ENCODE assay signal across 5 cellular contexts in genomic region chr20:49617394-49617793, GRCh38. TPM values are rescaled to one million over a fixed set of nuclear protein-coding genes. Genes with fewer than 3 reads are reported as not detected.
"Had no signal": no experiment of that assay in that cellular context is flagged by ENCODE, and none has a peak within 500 bp of the region (broad histone marks: within the 10 kb centered on the region; RNA-seq: fewer than 3 reads in every experiment).

No MANE protein-coding gene starts in this region.

RNA-seq across cellular contexts. Expression of gene PTGIS, which starts 49.5 kb away (rescaled TPM):
- total RNA-seq: K562, MCF 10A, NCI-H460, OCI-LY7 had no signal
- polyA plus RNA-seq: IgD-negative memory B cell, K562 had no signal
